In genomic region chr4:153560918-153561317, GRCh38 we compare ENCODE assay signal across 1 cellular context.
TF ChIP-seq lines count a peak whose summit lies in the region.

No MANE protein-coding gene starts in this region.

TF ChIP-seq in GM12878, 131 proteins besides CTCF, POLR2A, EP300 and RAD21 (continued from another document):
- TF ChIP-seq BCLAF1 (IDR thresholded peaks at IDR 0.05) (no peak), PBX3 (IDR thresholded peaks at IDR 0.05; ENCODE audit: insufficient replicate concordance, low read depth, low read length) (no peak), DPF2 (IDR thresholded peaks at IDR 0.05) (no peak), REST (IDR thresholded peaks at IDR 0.05; ENCODE audit: low read depth, low read length) (no peak), SREBF2 (IDR thresholded peaks at IDR 0.05; ENCODE audit: low read length) (no peak)
TF ChIP-seq in GM12878: peak in this region for 8.
